Comparison of ENCODE assay signal across 1 cellular context in genomic region chr4:8410641-8411271, GRCh38.
TF ChIP-seq lines count a peak whose summit lies in the region.

No MANE protein-coding gene starts in this region.

TF ChIP-seq in SK-N-SH treated with all-trans-retinoic acid at 6 μM for 48 hours, 23 proteins besides CTCF, POLR2A, EP300 and RAD21 (continued from another document):
- TF ChIP-seq TSHZ2 (CRISPR knock-in tag; IDR thresholded peaks at IDR 0.05) (no peak), ZFP3 (CRISPR knock-in tag; IDR thresholded peaks at IDR 0.05) (no peak)
